ENCODE assay signal across 19 cellular contexts in the genomic region with DNA sequence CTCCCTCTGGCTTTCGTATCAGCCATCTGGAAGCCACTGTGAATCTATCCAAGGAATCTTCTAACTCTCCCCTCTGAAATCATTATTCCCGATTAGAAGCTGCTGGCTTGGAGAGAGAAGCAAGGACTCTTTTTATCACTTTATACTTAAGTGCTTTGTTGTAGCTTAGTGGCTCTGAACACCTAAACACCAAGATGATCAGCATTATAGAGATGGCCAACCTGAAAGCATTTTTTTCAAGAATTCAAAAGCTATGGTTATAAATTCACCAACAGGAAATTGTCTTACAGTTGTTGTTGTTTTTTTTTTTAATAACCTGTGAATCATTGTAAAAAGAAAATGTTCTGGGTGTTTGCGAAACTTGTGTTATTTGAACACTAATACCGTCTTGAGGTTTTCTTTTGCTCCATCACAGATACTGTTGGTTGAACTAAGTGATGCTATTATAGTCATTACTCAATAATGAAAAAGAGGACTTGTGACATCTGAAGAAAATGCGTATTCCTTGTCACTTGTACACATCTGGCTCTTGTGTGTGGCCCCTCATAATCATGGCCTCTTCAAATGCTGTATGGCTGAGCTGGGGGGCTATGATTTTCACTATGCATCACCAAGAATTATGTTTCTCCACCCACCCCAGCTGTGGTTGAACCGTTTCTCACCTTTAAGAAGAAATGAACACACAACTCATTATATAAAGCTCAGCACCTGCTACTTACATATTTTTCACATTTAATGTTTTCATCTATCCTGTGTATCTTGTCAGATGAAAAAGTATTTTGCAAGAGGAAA. TPM values are rescaled to one million over a fixed set of nuclear protein-coding genes. Genes with fewer than 3 reads are reported as not detected.
DNase-seq lines count a peak whose midpoint lies in the region; ATAC-seq and TF ChIP-seq lines count a peak whose summit lies in the region.
"Had no signal": no experiment of that assay in that cellular context is flagged by ENCODE, and none has a peak within 500 bp of the region (broad histone marks: within the 10 kb centered on the region; RNA-seq: fewer than 3 reads in every experiment).

No MANE protein-coding gene starts in this region.

- ATAC-seq in SK-N-SH treated with all-trans-retinoic acid at 6 μM for 48 hours (no peak), GM19351 (IDR thresholded peaks at IDR 0.05; ENCODE audit: unreplicated experiment) (peak; percentile 22), HG02884 (IDR thresholded peaks at IDR 0.05; ENCODE audit: unreplicated experiment) (no peak)
- ATAC-seq: T-cell had no signal

- DNase-seq in SK-N-SH = no peak
- peak; percentile 72 for DNase-seq in LHCN-M2 (ENCODE audit: low read depth)
- peak; percentile 50 for DNase-seq in fibroblast of gingiva (ENCODE audit: low read depth)
- DNase-seq in NCI-H748 treated with DMSO at 0.1 percent for 48 hours (lab: John Stamatoyannopoulos, UW) = no peak
- DNase-seq in activated CD4-positive, alpha-beta T cell treated with anti-CD3 and anti-CD28 coated beads, Interleukin-2, amount 50 U/mL, for 4 hours = no peak
- DNase-seq: CD4-positive, alpha-beta T cell; EL; NCI-H1436; NCI-H1930; NCI-H2171 treated with DMSO at 0.1 percent for 48 hours; NK-92 treated with Interleukin-12 subunit alpha and Interleukin-12 subunit beta, amount 100 ng/mL, for 24 hours; SHP77; T-cell had no signal

- H3K4me2 ChIP-seq in SK-N-SH = no peak overlapping the region

- no peaks in the 10 kb centered on the region for H3K36me3 ChIP-seq in SK-N-SH (replicated peaks in 1 of 2; ENCODE audit: control insufficient read depth in 1 of 2, insufficient read depth in 2 of 2, low read length in 1 of 2)

- CTCF ChIA-PET in SK-N-SH (lab: Yijun Ruan, JAX) = interaction anchor here (1.1 to 1.2 kb wide), 2 partner anchors 9 to 40 kb away, joined by 3 to 5 read pairs; no protein-coding TSS in a partner anchor

- peaks cover 9% of the 10 kb centered on the region for H3F3A ChIP-seq in SK-N-SH (replicated peaks; ENCODE audit: insufficient read depth)

- no peaks in the 10 kb centered on the region for H3K9me2 ChIP-seq in SK-N-SH

- no peaks in the 10 kb centered on the region for H3K79me2 ChIP-seq in SK-N-SH (ENCODE audit: insufficient read depth)

- H2AFZ ChIP-seq in SK-N-SH (ENCODE audit: low read depth) = 0 out of 2 replicates have a peak overlapping the region, but pooled peaks have one; percentile 12

- 62% methylated on average over 6 of the region's 6 CpGs for WGBS in SK-N-SH (ENCODE audit: low lambda C conversion rate)

- no peak overlapping the region for H3K9ac ChIP-seq in SK-N-SH

- POLR2A ChIA-PET in SK-N-SH (lab: Yijun Ruan, JAX) = no interaction called here

- H3K4me3 ChIP-seq in SK-N-SH (ENCODE audit: low read depth in 2 of 2, low read length in 1 of 2) = no peak overlapping the region
- H3K4me3 ChIP-seq: SK-N-MC had no signal

- H3K9me3 ChIP-seq in SK-N-SH = no peaks in the 10 kb centered on the region

- H3K4me1 ChIP-seq in SK-N-SH (ENCODE audit: control insufficient read depth in 1 of 2, insufficient read depth in 2 of 2, low read depth in 1 of 2, low read length in 1 of 2) = peaks cover 0 to 18% of the 10 kb centered on the region in 2 experiments; a peak in 2 of 4 replicates

- TF ChIP-seq EP300 in SK-N-SH (IDR thresholded peaks at IDR 0.05; ENCODE audit: borderline replicate concordance in 1 of 2, low read depth in 1 of 2, low read length in 1 of 2) = no peak

- no peak for TF ChIP-seq CTCF in SK-N-SH (IDR thresholded peaks at IDR 0.05)

- no peak for TF ChIP-seq RAD21 in SK-N-SH (IDR thresholded peaks at IDR 0.05; ENCODE audit: low read length)

- no peaks in the 10 kb centered on the region for H4K20me1 ChIP-seq in SK-N-SH (ENCODE audit: insufficient read depth)

- H3K27me3 ChIP-seq in SK-N-SH (ENCODE audit: insufficient read depth) = no peaks in the 10 kb centered on the region

- H3K27ac ChIP-seq in SK-N-SH (ENCODE audit: low read depth in 2 of 2, low read length in 1 of 2) = peak overlapping the region in 1 of 2 experiments; percentile 75; a peak in 1 of 4 replicates
- H3K27ac ChIP-seq: SK-N-MC had no signal

TF ChIP-seq in SK-N-SH, 30 proteins besides CTCF, POLR2A, EP300 and RAD21 (continues in another document):
- TF ChIP-seq, protein P1, sequence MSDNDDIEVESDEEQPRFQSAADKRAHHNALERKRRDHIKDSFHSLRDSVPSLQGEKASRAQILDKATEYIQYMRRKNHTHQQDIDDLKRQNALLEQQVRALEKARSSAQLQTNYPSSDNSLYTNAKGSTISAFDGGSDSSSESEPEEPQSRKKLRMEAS (IDR thresholded peaks at IDR 0.05; ENCODE audit: low read depth) = no peak
- no peak for TF ChIP-seq NFIC (IDR thresholded peaks at IDR 0.05; ENCODE audit: borderline replicate concordance)
- no peak for TF ChIP-seq RXRA (IDR thresholded peaks at IDR 0.05; ENCODE audit: borderline replicate concordance, low read depth)
- no peak for TF ChIP-seq GABPA (IDR thresholded peaks at IDR 0.05; ENCODE audit: low read depth)
- no peak for TF ChIP-seq FOXJ3 (CRISPR knock-in tag; IDR thresholded peaks at IDR 0.05)
- TF ChIP-seq GATA2 (CRISPR knock-in tag; IDR thresholded peaks at IDR 0.05) = no peak
- TF ChIP-seq, protein P2, sequence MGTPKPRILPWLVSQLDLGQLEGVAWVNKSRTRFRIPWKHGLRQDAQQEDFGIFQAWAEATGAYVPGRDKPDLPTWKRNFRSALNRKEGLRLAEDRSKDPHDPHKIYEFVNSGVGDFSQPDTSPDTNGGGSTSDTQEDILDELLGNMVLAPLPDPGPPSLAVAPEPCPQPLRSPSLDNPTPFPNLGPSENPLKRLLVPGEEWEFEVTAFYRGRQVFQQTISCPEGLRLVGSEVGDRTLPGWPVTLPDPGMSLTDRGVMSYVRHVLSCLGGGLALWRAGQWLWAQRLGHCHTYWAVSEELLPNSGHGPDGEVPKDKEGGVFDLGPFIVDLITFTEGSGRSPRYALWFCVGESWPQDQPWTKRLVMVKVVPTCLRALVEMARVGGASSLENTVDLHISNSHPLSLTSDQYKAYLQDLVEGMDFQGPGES (IDR thresholded peaks at IDR 0.05; ENCODE audit: low read depth, low read length) = no peak

TF ChIP-seq in SK-N-SH treated with all-trans-retinoic acid at 6 μM for 48 hours, 23 proteins besides CTCF, POLR2A, EP300 and RAD21:
- TF ChIP-seq BACH2 (CRISPR knock-in tag; IDR thresholded peaks at IDR 0.05; ENCODE audit: borderline replicate concordance) (no peak), GLIS3 (CRISPR knock-in tag; IDR thresholded peaks at IDR 0.05) (no peak), ZFP3 (CRISPR knock-in tag; IDR thresholded peaks at IDR 0.05) (no peak)
- TF ChIP-seq, protein P3, sequence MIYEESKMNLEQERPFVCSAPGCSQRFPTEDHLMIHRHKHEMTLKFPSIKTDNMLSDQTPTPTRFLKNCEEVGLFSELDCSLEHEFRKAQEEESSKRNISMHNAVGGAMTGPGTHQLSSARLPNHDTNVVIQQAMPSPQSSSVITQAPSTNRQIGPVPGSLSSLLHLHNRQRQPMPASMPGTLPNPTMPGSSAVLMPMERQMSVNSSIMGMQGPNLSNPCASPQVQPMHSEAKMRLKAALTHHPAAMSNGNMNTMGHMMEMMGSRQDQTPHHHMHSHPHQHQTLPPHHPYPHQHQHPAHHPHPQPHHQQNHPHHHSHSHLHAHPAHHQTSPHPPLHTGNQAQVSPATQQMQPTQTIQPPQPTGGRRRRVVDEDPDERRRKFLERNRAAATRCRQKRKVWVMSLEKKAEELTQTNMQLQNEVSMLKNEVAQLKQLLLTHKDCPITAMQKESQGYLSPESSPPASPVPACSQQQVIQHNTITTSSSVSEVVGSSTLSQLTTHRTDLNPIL (CRISPR knock-in tag; IDR thresholded peaks at IDR 0.05; ENCODE audit: low read depth) = no peak
- TF ChIP-seq, protein P4, sequence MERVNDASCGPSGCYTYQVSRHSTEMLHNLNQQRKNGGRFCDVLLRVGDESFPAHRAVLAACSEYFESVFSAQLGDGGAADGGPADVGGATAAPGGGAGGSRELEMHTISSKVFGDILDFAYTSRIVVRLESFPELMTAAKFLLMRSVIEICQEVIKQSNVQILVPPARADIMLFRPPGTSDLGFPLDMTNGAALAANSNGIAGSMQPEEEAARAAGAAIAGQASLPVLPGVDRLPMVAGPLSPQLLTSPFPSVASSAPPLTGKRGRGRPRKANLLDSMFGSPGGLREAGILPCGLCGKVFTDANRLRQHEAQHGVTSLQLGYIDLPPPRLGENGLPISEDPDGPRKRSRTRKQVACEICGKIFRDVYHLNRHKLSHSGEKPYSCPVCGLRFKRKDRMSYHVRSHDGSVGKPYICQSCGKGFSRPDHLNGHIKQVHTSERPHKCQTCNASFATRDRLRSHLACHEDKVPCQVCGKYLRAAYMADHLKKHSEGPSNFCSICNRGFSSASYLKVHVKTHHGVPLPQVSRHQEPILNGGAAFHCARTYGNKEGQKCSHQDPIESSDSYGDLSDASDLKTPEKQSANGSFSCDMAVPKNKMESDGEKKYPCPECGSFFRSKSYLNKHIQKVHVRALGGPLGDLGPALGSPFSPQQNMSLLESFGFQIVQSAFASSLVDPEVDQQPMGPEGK (CRISPR knock-in tag; IDR thresholded peaks at IDR 0.05; ENCODE audit: borderline replicate concordance) = no peak
- TF ChIP-seq, protein P5, sequence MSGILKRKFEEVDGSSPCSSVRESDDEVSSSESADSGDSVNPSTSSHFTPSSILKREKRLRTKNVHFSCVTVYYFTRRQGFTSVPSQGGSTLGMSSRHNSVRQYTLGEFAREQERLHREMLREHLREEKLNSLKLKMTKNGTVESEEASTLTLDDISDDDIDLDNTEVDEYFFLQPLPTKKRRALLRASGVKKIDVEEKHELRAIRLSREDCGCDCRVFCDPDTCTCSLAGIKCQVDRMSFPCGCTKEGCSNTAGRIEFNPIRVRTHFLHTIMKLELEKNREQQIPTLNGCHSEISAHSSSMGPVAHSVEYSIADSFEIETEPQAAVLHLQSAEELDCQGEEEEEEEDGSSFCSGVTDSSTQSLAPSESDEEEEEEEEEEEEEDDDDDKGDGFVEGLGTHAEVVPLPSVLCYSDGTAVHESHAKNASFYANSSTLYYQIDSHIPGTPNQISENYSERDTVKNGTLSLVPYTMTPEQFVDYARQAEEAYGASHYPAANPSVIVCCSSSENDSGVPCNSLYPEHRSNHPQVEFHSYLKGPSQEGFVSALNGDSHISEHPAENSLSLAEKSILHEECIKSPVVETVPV (CRISPR knock-in tag; IDR thresholded peaks at IDR 0.05) = no peak

RNA-seq across cellular contexts. Expression of a gene that starts 11.8 kb away (rescaled TPM):
- polyA plus RNA-seq in SK-N-SH (2012; rRNA removed) = 37.2 and 59.1 TPM in 2 replicates
- polyA plus RNA-seq in SK-N-SH (2012; cell fraction: cytosol; rRNA removed) = 50.5 and 56.0 TPM in 2 replicates
- polyA plus RNA-seq in SK-N-SH (2012; cell fraction: nucleus; rRNA removed) = 59.9 and 106 TPM in 2 replicates
- 3.3 and 5.8 TPM in 2 replicates for total RNA-seq in LHCN-M2 (2014; rRNA removed)
- polyA plus RNA-seq in LHCN-M2 (2012) = 1.7 TPM
- total RNA-seq: A172; CD4-positive, alpha-beta T cell; RPMI7951 had no signal

RNA-seq across cellular contexts. Expression of a gene that starts 24.3 kb away (rescaled TPM):
- polyA plus RNA-seq in SK-N-SH (2012; rRNA removed) = 38.8 and 49.5 TPM in 2 replicates
- 50.8 and 60.6 TPM in 2 replicates for polyA plus RNA-seq in SK-N-SH (2012; cell fraction: cytosol; rRNA removed)
- polyA plus RNA-seq in SK-N-SH (2012; cell fraction: nucleus; rRNA removed) = 28.9 and 68.8 TPM in 2 replicates
- 87.1 and 103 TPM in 2 replicates for total RNA-seq in LHCN-M2 (2014; rRNA removed)
- 38.0 TPM for polyA plus RNA-seq in LHCN-M2 (2012)

RNA-seq across cellular contexts. Expression of a gene that starts 46.9 kb away (rescaled TPM):
- 23.0 and 23.8 TPM in 2 replicates for polyA plus RNA-seq in SK-N-SH (2012; rRNA removed)
- 27.7 and 29.2 TPM in 2 replicates for polyA plus RNA-seq in SK-N-SH (2012; cell fraction: cytosol; rRNA removed)
- 10.8 and 15.6 TPM in 2 replicates for polyA plus RNA-seq in SK-N-SH (2012; cell fraction: nucleus; rRNA removed)
- total RNA-seq in LHCN-M2 (2014; rRNA removed) = 165 and 168 TPM in 2 replicates
- 29.3 TPM for polyA plus RNA-seq in LHCN-M2 (2012)

Comparison
In these comparisons a context has a peak if more than half of its experiments do, and no peak if none do; other contexts are left out.
1. DNase-seq: peak in LHCN-M2 (single experiment) and fibroblast of gingiva (single experiment); none in SK-N-SH (single experiment), NCI-H748 treated with DMSO at 0.1 percent for 48 hours (single experiment) and activated CD4-positive, alpha-beta T cell treated with anti-CD3 and anti-CD28 coated beads, Interleukin-2, amount 50 U/mL, for 4 hours (0 of 2).